41 cellular contexts compared by ENCODE assay signal in genomic region chr15:67607329-67607728, GRCh38.
"Had no signal": no experiment of that assay in that cellular context is flagged by ENCODE, and none has a peak within 500 bp of the region (broad histone marks: within the 10 kb centered on the region; RNA-seq: fewer than 3 reads in every experiment).

No MANE protein-coding gene starts in this region.

- H3K27me3 Mint-ChIP-seq: activated CD4-positive, alpha-beta memory T cell treated with anti-CD3 and anti-CD28 coated beads for 36 hours; activated CD4-positive, alpha-beta T cell treated with anti-CD3 and anti-CD28 coated beads for 36 hours; activated CD8-positive, alpha-beta T cell treated with anti-CD3 and anti-CD28 coated beads for 36 hours; activated naive CD4-positive, alpha-beta T cell treated with anti-CD3 and anti-CD28 coated beads, Interleukin-2, amount 10 ng/mL, durations not matched to agents 7 days and 5 days; activated naive CD4-positive, alpha-beta T cell treated with anti-CD3 and anti-CD28 coated beads, Interleukin-2, amount 50 U/mL, for 24 hours; activated naive CD8-positive, alpha-beta T cell; activated naive CD8-positive, alpha-beta T cell treated with anti-CD3 and anti-CD28 coated beads, Interleukin-2, amount 10 ng/mL, durations not matched to agents 7 days and 5 days; activated naive CD8-positive, alpha-beta T cell treated with anti-CD3 and anti-CD28 coated beads, Interleukin-2, amount 50 U/mL, for 24 hours; activated T-helper 17 cell treated with anti-CD3 and anti-CD28 coated beads, Interleukin-2, amount 50 U/mL, for 72 hours; brain; central memory CD8-positive, alpha-beta T cell had no signal

- H3K4me3 ChIP-seq: ascending aorta, cardiac muscle cell had no signal

- H3K9me3 ChIP-seq: ascending aorta had no signal

- H3K36me3 Mint-ChIP-seq: WTC11 had no signal

- H3K27ac ChIP-seq: ascending aorta, cardiac muscle cell, VCaP had no signal

- H3K27ac Mint-ChIP-seq: activated CD4-positive, alpha-beta memory T cell treated with anti-CD3 and anti-CD28 coated beads for 36 hours; activated CD4-positive, alpha-beta T cell treated with anti-CD3 and anti-CD28 coated beads for 36 hours; activated CD8-positive, alpha-beta T cell treated with anti-CD3 and anti-CD28 coated beads for 36 hours; activated naive CD4-positive, alpha-beta T cell treated with anti-CD3 and anti-CD28 coated beads, Interleukin-2, amount 10 ng/mL, durations not matched to agents 7 days and 5 days; activated naive CD4-positive, alpha-beta T cell treated with anti-CD3 and anti-CD28 coated beads, Interleukin-2, amount 50 U/mL, for 24 hours; activated naive CD8-positive, alpha-beta T cell; activated naive CD8-positive, alpha-beta T cell treated with anti-CD3 and anti-CD28 coated beads, Interleukin-2, amount 10 ng/mL, durations not matched to agents 7 days and 5 days; activated naive CD8-positive, alpha-beta T cell treated with anti-CD3 and anti-CD28 coated beads, Interleukin-2, amount 50 U/mL, for 24 hours; activated T-cell treated with anti-CD3 and anti-CD28 coated beads, Interleukin-2, amount 50 U/mL, for 72 hours; activated T-helper 1 cell treated with anti-CD3 and anti-CD28 coated beads, Interleukin-12 subunit alpha, Interleukin-12 subunit beta, Interleukin-2, Interleukin-4 antibody, amounts not matched to agents 30 ng/mL and 10 ng/mL and 1 ng/mL, durations not matched to agents 14 hours and 24 hours and 36 hours; activated T-helper 17 cell treated with anti-CD3 and anti-CD28 coated beads, Interleukin-2, amount 50 U/mL, for 72 hours; brain; T-helper 1 cell treated with Interleukin-12 subunit alpha and Interleukin-12 subunit beta and Interleukin-4 antibody, amounts not matched to agents 30 μg/mL and 1 μg/mL, for 36 hours; T-helper 2 cell treated with Interferon-gamma antibody and Interleukin-4, amounts not matched to agents 5 μg/mL and 100 μg/mL, for 36 hours; WTC11 had no signal

- H3K9me3 Mint-ChIP-seq: activated CD4-positive, alpha-beta memory T cell treated with anti-CD3 and anti-CD28 coated beads for 36 hours; activated CD8-positive, alpha-beta T cell treated with anti-CD3 and anti-CD28 coated beads for 36 hours; activated naive CD4-positive, alpha-beta T cell treated with anti-CD3 and anti-CD28 coated beads, Interleukin-2, amount 10 ng/mL, durations not matched to agents 7 days and 5 days; activated naive CD4-positive, alpha-beta T cell treated with anti-CD3 and anti-CD28 coated beads, Interleukin-2, amount 50 U/mL, for 24 hours; activated naive CD8-positive, alpha-beta T cell treated with anti-CD3 and anti-CD28 coated beads, Interleukin-2, amount 10 ng/mL, durations not matched to agents 7 days and 5 days; activated naive CD8-positive, alpha-beta T cell treated with anti-CD3 and anti-CD28 coated beads, Interleukin-2, amount 50 U/mL, for 24 hours; activated T-cell treated with anti-CD3 and anti-CD28 coated beads, Interleukin-2, amount 50 U/mL, for 4 hours; activated T-cell treated with anti-CD3 and anti-CD28 coated beads, Interleukin-2, amount 50 U/mL, for 72 hours; activated T-helper 1 cell treated with anti-CD3 and anti-CD28 coated beads, Interleukin-12 subunit alpha, Interleukin-12 subunit beta, Interleukin-2, Interleukin-4 antibody, amounts not matched to agents 30 ng/mL and 10 ng/mL and 1 ng/mL, durations not matched to agents 14 hours and 24 hours and 36 hours; activated T-helper 17 cell treated with anti-CD3 and anti-CD28 coated beads, Interleukin-2, amount 50 U/mL, for 72 hours; brain; central memory CD8-positive, alpha-beta T cell; T-helper 1 cell treated with Interleukin-12 subunit alpha and Interleukin-12 subunit beta and Interleukin-4 antibody, amounts not matched to agents 30 μg/mL and 1 μg/mL, for 36 hours; T-helper 2 cell treated with Interferon-gamma antibody and Interleukin-4, amounts not matched to agents 5 μg/mL and 100 μg/mL, for 36 hours; WTC11 had no signal

- FAIRE-seq: bronchial epithelial cell, TTC549 had no signal

- H3K4me1 Mint-ChIP-seq: activated CD4-positive, alpha-beta T cell treated with anti-CD3 and anti-CD28 coated beads for 36 hours; activated T-helper 17 cell treated with anti-CD3 and anti-CD28 coated beads, Interleukin-2, amount 50 U/mL, for 72 hours; central memory CD8-positive, alpha-beta T cell had no signal

- DNase-seq: activated CD4-positive, alpha-beta memory T cell treated with anti-CD3 and anti-CD28 coated beads for 36 hours; activated CD4-positive, alpha-beta T cell treated with anti-CD3 and anti-CD28 coated beads for 1 hour; activated CD4-positive, alpha-beta T cell treated with anti-CD3 and anti-CD28 coated beads for 36 hours; activated CD4-positive, alpha-beta T cell treated with anti-CD3 and anti-CD28 coated beads for 48 hours; activated CD4-positive, alpha-beta T cell treated with anti-CD3 and anti-CD28 coated beads, Interleukin-2, amount 50 U/mL, for 1 hour; activated CD4-positive, alpha-beta T cell treated with anti-CD3 and anti-CD28 coated beads, Interleukin-2, amount 50 U/mL, for 4 hours; activated CD4-positive, CD25-positive, alpha-beta regulatory T cell; activated CD8-positive, alpha-beta memory T cell treated with anti-CD3 and anti-CD28 coated beads, Interleukin-2, amount 50 U/mL, for 4 hours; activated CD8-positive, alpha-beta T cell treated with anti-CD3 and anti-CD28 coated beads for 36 hours; activated effector memory CD4-positive, alpha-beta T cell treated with anti-CD3 and anti-CD28 coated beads, Interleukin-2, amount 50 U/mL, for 16 hours; activated gamma-delta T cell treated with Interleukin-2 at 50 U/mL for 16 hours; activated naive CD4-positive, alpha-beta T cell; activated naive CD4-positive, alpha-beta T cell treated with anti-CD3 and anti-CD28 coated beads, Interleukin-2, amount 10 ng/mL, durations not matched to agents 7 days and 5 days; activated naive CD8-positive, alpha-beta T cell treated with anti-CD3 and anti-CD28 coated beads, Interleukin-2, amount 10 ng/mL, durations not matched to agents 7 days and 5 days; activated naive CD8-positive, alpha-beta T cell treated with anti-CD3 and anti-CD28 coated beads, Interleukin-2, amount 50 U/mL, for 24 hours; activated T-cell treated with anti-CD3 and anti-CD28 coated beads for 4 hours; activated T-cell treated with anti-CD3 and anti-CD28 coated beads, Interleukin-2, amount 50 U/mL, for 1 hour; activated T-cell treated with anti-CD3 and anti-CD28 coated beads, Interleukin-2, amount 50 U/mL, for 4 hours; activated T-cell treated with anti-CD3 and anti-CD28 coated beads, Interleukin-2, amount 50 U/mL, for 72 hours; amygdala; anterior cingulate cortex; caudate nucleus; cerebellar nuclear complex; T-helper 1 cell; T-helper 2 cell; T-helper 9 cell had no signal

- H3K4me3 Mint-ChIP-seq: activated CD4-positive, alpha-beta memory T cell treated with anti-CD3 and anti-CD28 coated beads for 36 hours; activated CD4-positive, alpha-beta T cell treated with anti-CD3 and anti-CD28 coated beads for 36 hours; activated CD8-positive, alpha-beta T cell treated with anti-CD3 and anti-CD28 coated beads for 36 hours; activated naive CD4-positive, alpha-beta T cell treated with anti-CD3 and anti-CD28 coated beads, Interleukin-2, amount 10 ng/mL, durations not matched to agents 7 days and 5 days; activated naive CD4-positive, alpha-beta T cell treated with anti-CD3 and anti-CD28 coated beads, Interleukin-2, amount 50 U/mL, for 24 hours; activated naive CD8-positive, alpha-beta T cell; activated naive CD8-positive, alpha-beta T cell treated with anti-CD3 and anti-CD28 coated beads, Interleukin-2, amount 10 ng/mL, durations not matched to agents 7 days and 5 days; activated naive CD8-positive, alpha-beta T cell treated with anti-CD3 and anti-CD28 coated beads, Interleukin-2, amount 50 U/mL, for 24 hours; activated T-cell treated with anti-CD3 and anti-CD28 coated beads, Interleukin-2, amount 50 U/mL, for 4 hours; activated T-cell treated with anti-CD3 and anti-CD28 coated beads, Interleukin-2, amount 50 U/mL, for 72 hours; activated T-helper 1 cell treated with anti-CD3 and anti-CD28 coated beads, Interleukin-12 subunit alpha, Interleukin-12 subunit beta, Interleukin-2, Interleukin-4 antibody, amounts not matched to agents 30 ng/mL and 10 ng/mL and 1 ng/mL, durations not matched to agents 14 hours and 24 hours and 36 hours; activated T-helper 17 cell treated with anti-CD3 and anti-CD28 coated beads, Interleukin-2, amount 50 U/mL, for 72 hours; brain; central memory CD8-positive, alpha-beta T cell; T-helper 1 cell treated with Interleukin-12 subunit alpha and Interleukin-12 subunit beta and Interleukin-4 antibody, amounts not matched to agents 30 μg/mL and 1 μg/mL, for 36 hours; T-helper 2 cell treated with Interferon-gamma antibody and Interleukin-4, amounts not matched to agents 5 μg/mL and 100 μg/mL, for 36 hours; WTC11 had no signal

- H3K27me3 ChIP-seq: ascending aorta had no signal

- H3K36me3 ChIP-seq: cardiac muscle cell had no signal

- ATAC-seq: activated CD4-positive, alpha-beta T cell treated with anti-CD3 and anti-CD28 coated beads for 36 hours; activated CD4-positive, CD25-positive, alpha-beta regulatory T cell treated with anti-CD3 and anti-CD28 coated beads, Interleukin-2, amount 50 U/mL, for 24 hours; activated CD8-positive, alpha-beta T cell treated with anti-CD3 and anti-CD28 coated beads for 36 hours; activated naive CD8-positive, alpha-beta T cell treated with anti-CD3 and anti-CD28 coated beads, Interleukin-2, amount 50 U/mL, for 24 hours; activated T-cell treated with anti-CD3 and anti-CD28 coated beads, Interleukin-2, amount 50 U/mL, for 4 hours; activated T-cell treated with anti-CD3 and anti-CD28 coated beads, Interleukin-2, amount 50 U/mL, for 72 hours; activated T-helper 17 cell treated with anti-CD3 and anti-CD28 coated beads, Interleukin-2, amount 50 U/mL, for 72 hours; WTC11 had no signal

- H3K4me1 ChIP-seq: ascending aorta had no signal
